Comparison of ENCODE assay signal across 22 cellular contexts in genomic region chr10:30718877-30719268, GRCh38.
A peak's percentile ranks its signal among the peaks of the same experiment; 100 is the strongest.
DNase-seq lines count a peak whose midpoint lies in the region; ATAC-seq and TF ChIP-seq lines count a peak whose summit lies in the region.
"Had no signal": no experiment of that assay in that cellular context is flagged by ENCODE, and none has a peak within 500 bp of the region (broad histone marks: within the 10 kb centered on the region; RNA-seq: fewer than 3 reads in every experiment).

No MANE protein-coding gene starts in this region.

- H3K4me3 Mint-ChIP-seq in activated CD4-positive, alpha-beta memory T cell treated with anti-CD3 and anti-CD28 coated beads, Interleukin-2, amount 10 ng/mL, durations not matched to agents 7 days and 5 days, result no peak overlapping the region
- H3K4me3 Mint-ChIP-seq in activated CD4-positive, alpha-beta memory T cell treated with anti-CD3 and anti-CD28 coated beads for 36 hours, result no peak overlapping the region
- H3K4me3 Mint-ChIP-seq in chondrocyte (ENCODE audit: unreplicated experiment), result no peak overlapping the region
- no peak overlapping the region for H3K4me3 Mint-ChIP-seq in activated naive CD4-positive, alpha-beta T cell treated with anti-CD3 and anti-CD28 coated beads, Interleukin-2, amount 10 ng/mL, durations not matched to agents 7 days and 5 days
- H3K4me3 Mint-ChIP-seq: CD4-positive, CD25-positive, alpha-beta regulatory T cell had no signal

- H3K27ac ChIP-seq in SU-DHL-6 (ENCODE audit: low read depth, low read length), result no peak overlapping the region
- H3K27ac ChIP-seq: BLaER1 had no signal

- H3K9me3 ChIP-seq in SU-DHL-6 (ENCODE audit: insufficient read depth, low read length), result no peaks in the 10 kb centered on the region; the same call in 1 of the 2 replicates
- H3K9me3 ChIP-seq: HAP-1 had no signal

- POLR2A ChIA-PET in activated CD4-positive, alpha-beta memory T cell treated with anti-CD3 and anti-CD28 coated beads, Interleukin-2, amount 10 ng/mL, durations not matched to agents 7 days and 5 days (lab: Charles Lee), result interaction anchor here (1.9 kb wide), 1 partner anchor 31 kb away, joined by 6 read pairs; no protein-coding TSS in a partner anchor
- POLR2A ChIA-PET in activated CD4-positive, alpha-beta memory T cell treated with anti-CD3 and anti-CD28 coated beads for 36 hours (lab: Charles Lee), result interaction anchor here (1.0 kb wide), 1 partner anchor 14 kb away, joined by 3 read pairs; no protein-coding TSS in a partner anchor

- CTCF ChIA-PET in activated CD4-positive, alpha-beta memory T cell treated with anti-CD3 and anti-CD28 coated beads, Interleukin-2, amount 10 ng/mL, durations not matched to agents 7 days and 5 days (lab: Charles Lee), result interaction anchor here (0.7 to 3.8 kb wide), 14 partner anchors 10 to 316 kb away, joined by 3 to 39 read pairs (median 6); no protein-coding TSS in a partner anchor
- CTCF ChIA-PET in activated CD4-positive, alpha-beta memory T cell treated with anti-CD3 and anti-CD28 coated beads for 36 hours (lab: Charles Lee), result interaction anchor here (0.6 to 4.5 kb wide), 9 partner anchors 10 to 128 kb away, joined by 3 to 65 read pairs (median 10); no protein-coding TSS in a partner anchor
- CTCF ChIA-PET in activated naive CD4-positive, alpha-beta T cell treated with anti-CD3 and anti-CD28 coated beads, Interleukin-2, amount 10 ng/mL, durations not matched to agents 7 days and 5 days (lab: Charles Lee), result interaction anchor here (0.7 to 4.5 kb wide), 8 partner anchors 11 to 282 kb away, joined by 3 to 97 read pairs (median 8); no protein-coding TSS in a partner anchor

- 0 out of 2 replicates have a peak, but pooled peaks cover 2% of the 10 kb centered on the region for H3K36me3 ChIP-seq in SU-DHL-6 (ENCODE audit: low read length)
- H3K36me3 ChIP-seq: HAP-1, MG63 had no signal

- peak; percentile 3 for TF ChIP-seq CTCF in SU-DHL-6 (IDR thresholded peaks at IDR 0.05; ENCODE audit: insufficient read depth, low read length, poor library complexity, severe bottlenecking)
- no peak for TF ChIP-seq CTCF in chondrocyte (IDR thresholded peaks at IDR 0.05)

- no peaks in the 10 kb centered on the region for H3K9me2 ChIP-seq in SU-DHL-6 (replicated peaks; ENCODE audit: insufficient read depth, low read length)
- H3K9me2 ChIP-seq: SK-N-SH had no signal

- H3K4me1 Mint-ChIP-seq in activated CD4-positive, alpha-beta memory T cell treated with anti-CD3 and anti-CD28 coated beads, Interleukin-2, amount 10 ng/mL, durations not matched to agents 7 days and 5 days, result peaks cover 27% of the 10 kb centered on the region
- H3K4me1 Mint-ChIP-seq in activated CD4-positive, alpha-beta memory T cell treated with anti-CD3 and anti-CD28 coated beads for 36 hours (ENCODE audit: low read depth), result peaks cover 17% of the 10 kb centered on the region
- H3K4me1 Mint-ChIP-seq in chondrocyte (ENCODE audit: low read depth), result no peaks in the 10 kb centered on the region
- peaks cover 16% of the 10 kb centered on the region for H3K4me1 Mint-ChIP-seq in activated naive CD4-positive, alpha-beta T cell treated with anti-CD3 and anti-CD28 coated beads, Interleukin-2, amount 10 ng/mL, durations not matched to agents 7 days and 5 days
- H3K4me1 Mint-ChIP-seq: CD4-positive, CD25-positive, alpha-beta regulatory T cell had no signal

- no peak for DNase-seq in activated CD4-positive, alpha-beta memory T cell treated with anti-CD3 and anti-CD28 coated beads, Interleukin-2, amount 10 ng/mL, durations not matched to agents 7 days and 5 days
- no peak for DNase-seq in activated CD4-positive, alpha-beta memory T cell treated with anti-CD3 and anti-CD28 coated beads for 36 hours
- peak; percentile 55 for DNase-seq in HT-29 (ENCODE audit: low spot score)
- DNase-seq in left colon, result no peak
- DNase-seq in chondrocyte (ENCODE audit: low spot score), result no peak
- no peak for DNase-seq in activated naive CD4-positive, alpha-beta T cell treated with anti-CD3 and anti-CD28 coated beads, Interleukin-2, amount 10 ng/mL, durations not matched to agents 7 days and 5 days
- DNase-seq: KBM-7, MG63, NCI-H1092, NCI-H1436, NCI-H187, NCI-H2081 treated with DMSO at 0.1 percent for 48 hours, NCI-H2171, NCI-H226, NCI-H510A, NCI-H69, SK-N-SH had no signal

- H4K20me1 ChIP-seq in SU-DHL-6 (ENCODE audit: low read depth, low read length), result no peaks in the 10 kb centered on the region
- H4K20me1 ChIP-seq: BLaER1 had no signal

- no peak overlapping the region for H2AFZ ChIP-seq in SU-DHL-6 (ENCODE audit: low read depth, low read length, severe bottlenecking)

- no peak overlapping the region for H3K9ac ChIP-seq in SU-DHL-6 (ENCODE audit: low read length)
- H3K9ac ChIP-seq: BLaER1, SK-N-SH had no signal

- H3F3A ChIP-seq in SU-DHL-6 (ENCODE audit: insufficient read depth), result no peaks in the 10 kb centered on the region

- no peaks in the 10 kb centered on the region for H3K27me3 ChIP-seq in SU-DHL-6 (ENCODE audit: low read length)
- H3K27me3 ChIP-seq: BLaER1, MG63 had no signal

- ATAC-seq in left colon (peak; percentile 90), HG03108 (IDR thresholded peaks at IDR 0.05; ENCODE audit: unreplicated experiment) (no peak)

- peaks cover 9% of the 10 kb centered on the region for H3K36me3 Mint-ChIP-seq in activated CD4-positive, alpha-beta memory T cell treated with anti-CD3 and anti-CD28 coated beads, Interleukin-2, amount 10 ng/mL, durations not matched to agents 7 days and 5 days (ENCODE audit: low read depth)
- peaks cover 9% of the 10 kb centered on the region for H3K36me3 Mint-ChIP-seq in activated CD4-positive, alpha-beta memory T cell treated with anti-CD3 and anti-CD28 coated beads for 36 hours
- H3K36me3 Mint-ChIP-seq in chondrocyte (ENCODE audit: low read depth), result no peaks in the 10 kb centered on the region
- peaks cover 6% of the 10 kb centered on the region for H3K36me3 Mint-ChIP-seq in activated naive CD4-positive, alpha-beta T cell treated with anti-CD3 and anti-CD28 coated beads, Interleukin-2, amount 10 ng/mL, durations not matched to agents 7 days and 5 days
- H3K36me3 Mint-ChIP-seq: CD4-positive, CD25-positive, alpha-beta regulatory T cell had no signal

- H3K9me3 Mint-ChIP-seq in activated CD4-positive, alpha-beta memory T cell treated with anti-CD3 and anti-CD28 coated beads, Interleukin-2, amount 10 ng/mL, durations not matched to agents 7 days and 5 days, result peaks cover 9% of the 10 kb centered on the region
- peaks cover 9% of the 10 kb centered on the region for H3K9me3 Mint-ChIP-seq in activated CD4-positive, alpha-beta memory T cell treated with anti-CD3 and anti-CD28 coated beads for 36 hours
- peaks cover 5% of the 10 kb centered on the region for H3K9me3 Mint-ChIP-seq in chondrocyte (ENCODE audit: low read depth)
- peaks cover 9% of the 10 kb centered on the region for H3K9me3 Mint-ChIP-seq in activated naive CD4-positive, alpha-beta T cell treated with anti-CD3 and anti-CD28 coated beads, Interleukin-2, amount 10 ng/mL, durations not matched to agents 7 days and 5 days

- H3K79me2 ChIP-seq in SU-DHL-6 (ENCODE audit: insufficient read depth, low read length), result no peaks in the 10 kb centered on the region

- intact Hi-C loops in activated CD4-positive, alpha-beta memory T cell treated with anti-CD3 and anti-CD28 coated beads for 36 hours (cut with micrococcal nuclease), result loop anchor here (1.0 kb wide), 1 partner anchor 32 kb away; no protein-coding TSS in a partner anchor
- intact Hi-C loops in left colon (cut with DNase I, micrococcal nuclease), result no loop called here

- H3K4me2 ChIP-seq in SU-DHL-6 (ENCODE audit: low read depth, low read length, poor library complexity, severe bottlenecking), result no peak overlapping the region
- H3K4me2 ChIP-seq: BLaER1, SK-N-SH had no signal

- no peaks in the 10 kb centered on the region for H3K27me3 Mint-ChIP-seq in activated CD4-positive, alpha-beta memory T cell treated with anti-CD3 and anti-CD28 coated beads, Interleukin-2, amount 10 ng/mL, durations not matched to agents 7 days and 5 days
- no peaks in the 10 kb centered on the region for H3K27me3 Mint-ChIP-seq in activated CD4-positive, alpha-beta memory T cell treated with anti-CD3 and anti-CD28 coated beads for 36 hours
- H3K27me3 Mint-ChIP-seq in chondrocyte (ENCODE audit: low read depth), result peaks cover 2% of the 10 kb centered on the region
- H3K27me3 Mint-ChIP-seq in activated naive CD4-positive, alpha-beta T cell treated with anti-CD3 and anti-CD28 coated beads, Interleukin-2, amount 10 ng/mL, durations not matched to agents 7 days and 5 days, result peaks cover 19% of the 10 kb centered on the region
- H3K27me3 Mint-ChIP-seq: CD4-positive, CD25-positive, alpha-beta regulatory T cell had no signal

- H3K4me3 ChIP-seq in SU-DHL-6 (ENCODE audit: insufficient read depth, low read length, poor library complexity, severe bottlenecking), result no peak overlapping the region
- H3K4me3 ChIP-seq: BLaER1, HAP-1, MG63 had no signal

- peak overlapping the region; percentile 31 for H3K27ac Mint-ChIP-seq in activated CD4-positive, alpha-beta memory T cell treated with anti-CD3 and anti-CD28 coated beads, Interleukin-2, amount 10 ng/mL, durations not matched to agents 7 days and 5 days
- H3K27ac Mint-ChIP-seq in activated CD4-positive, alpha-beta memory T cell treated with anti-CD3 and anti-CD28 coated beads for 36 hours, result no peak overlapping the region
- no peak overlapping the region for H3K27ac Mint-ChIP-seq in chondrocyte (ENCODE audit: unreplicated experiment)
- no peak overlapping the region for H3K27ac Mint-ChIP-seq in activated naive CD4-positive, alpha-beta T cell treated with anti-CD3 and anti-CD28 coated beads, Interleukin-2, amount 10 ng/mL, durations not matched to agents 7 days and 5 days
